In the genomic region with DNA sequence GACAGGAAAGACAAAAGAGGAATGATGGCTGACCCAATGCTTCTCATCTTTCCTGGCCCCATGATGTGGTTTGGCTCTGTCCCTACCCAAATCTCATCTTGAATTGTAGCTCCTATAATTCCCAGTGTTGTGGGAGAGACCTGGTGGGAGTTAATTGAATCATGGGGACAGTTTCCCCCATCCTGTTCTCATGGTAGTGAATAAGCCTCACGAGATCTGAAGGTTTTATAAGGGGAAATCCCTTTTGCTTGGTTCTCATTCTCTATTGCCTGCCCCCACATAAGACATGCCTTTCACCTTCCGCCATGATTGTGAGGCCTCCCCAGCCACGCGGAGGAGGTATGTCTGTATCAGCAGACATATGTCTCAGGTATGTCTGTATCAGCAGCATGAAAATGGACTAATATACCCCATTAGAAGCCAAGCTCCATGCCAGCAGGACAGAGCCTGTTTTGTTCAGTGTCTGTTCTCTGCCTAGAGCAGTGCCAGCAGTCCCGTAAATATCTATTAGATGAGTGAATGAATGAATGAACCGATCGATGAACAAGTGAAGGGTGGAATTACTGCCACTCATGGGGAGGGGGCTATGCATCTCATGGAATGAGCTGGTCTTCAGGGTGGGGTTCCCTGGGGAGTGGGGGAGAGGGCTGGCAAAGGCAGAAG, we compare ENCODE assay signal across 2 cellular contexts.
TF ChIP-seq lines count a peak whose summit lies in the region.

No MANE protein-coding gene starts in this region.

TF ChIP-seq in A549, 52 proteins besides CTCF, POLR2A, EP300 and RAD21 (continued from another document):
- TF ChIP-seq TP53 (CRISPR knock-in tag; IDR thresholded peaks at IDR 0.05): no peak

TF ChIP-seq in SK-N-SH, 30 proteins besides CTCF, POLR2A, EP300 and RAD21 (continued from another document):
- TF ChIP-seq, protein P1, sequence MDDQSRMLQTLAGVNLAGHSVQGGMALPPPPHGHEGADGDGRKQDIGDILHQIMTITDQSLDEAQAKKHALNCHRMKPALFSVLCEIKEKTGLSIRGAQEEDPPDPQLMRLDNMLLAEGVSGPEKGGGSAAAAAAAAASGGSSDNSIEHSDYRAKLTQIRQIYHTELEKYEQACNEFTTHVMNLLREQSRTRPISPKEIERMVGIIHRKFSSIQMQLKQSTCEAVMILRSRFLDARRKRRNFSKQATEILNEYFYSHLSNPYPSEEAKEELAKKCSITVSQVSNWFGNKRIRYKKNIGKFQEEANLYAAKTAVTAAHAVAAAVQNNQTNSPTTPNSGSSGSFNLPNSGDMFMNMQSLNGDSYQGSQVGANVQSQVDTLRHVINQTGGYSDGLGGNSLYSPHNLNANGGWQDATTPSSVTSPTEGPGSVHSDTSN (IDR thresholded peaks at IDR 0.05): no peak
- no peak for TF ChIP-seq RCOR1 (IDR thresholded peaks at IDR 0.05; ENCODE audit: low read length)
- TF ChIP-seq YY1 (IDR thresholded peaks at IDR 0.05; ENCODE audit: low read depth): no peak
- TF ChIP-seq CHD2 (IDR thresholded peaks at IDR 0.05; ENCODE audit: low read length, partially characterized antibody): no peak
- TF ChIP-seq SMC3 (IDR thresholded peaks at IDR 0.05; ENCODE audit: low read depth, low read length): no peak
- TF ChIP-seq, protein P2, sequence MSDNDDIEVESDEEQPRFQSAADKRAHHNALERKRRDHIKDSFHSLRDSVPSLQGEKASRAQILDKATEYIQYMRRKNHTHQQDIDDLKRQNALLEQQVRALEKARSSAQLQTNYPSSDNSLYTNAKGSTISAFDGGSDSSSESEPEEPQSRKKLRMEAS (IDR thresholded peaks at IDR 0.05; ENCODE audit: low read depth): no peak
- TF ChIP-seq JUND (IDR thresholded peaks at IDR 0.05): no peak
